20 cellular contexts compared by ENCODE assay signal in the genomic region with DNA sequence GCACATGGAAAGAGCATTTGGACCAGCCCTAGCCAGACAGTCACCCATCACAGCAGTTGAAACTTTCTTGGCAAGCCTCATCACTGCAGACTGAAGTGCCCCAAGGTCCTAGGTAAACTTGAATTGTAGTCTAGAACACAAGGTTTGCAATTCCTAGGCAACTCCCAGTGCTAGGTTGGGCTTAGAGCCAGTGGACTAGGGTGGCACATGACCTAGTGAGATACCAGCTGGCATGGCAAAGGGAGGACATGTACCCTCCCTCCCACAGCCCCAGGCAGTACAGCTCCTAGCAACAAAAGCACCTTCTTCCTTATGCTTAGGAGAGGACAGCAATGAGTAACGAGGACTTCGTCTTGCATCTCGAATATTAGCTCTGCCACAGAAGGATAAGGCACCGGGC.
DNase-seq lines count a peak whose midpoint lies in the region; ATAC-seq and TF ChIP-seq lines count a peak whose summit lies in the region.
"Had no signal": no experiment of that assay in that cellular context is flagged by ENCODE, and none has a peak within 500 bp of the region (broad histone marks: within the 10 kb centered on the region; RNA-seq: fewer than 3 reads in every experiment).

No MANE protein-coding gene starts in this region.

- no peak for TF ChIP-seq EP300 in transverse colon (IDR thresholded peaks at IDR 0.05; ENCODE audit: low read depth)

- peaks cover 0 to 15% (median 10%) of the 10 kb centered on the region in 12 donors for H3K9me3 ChIP-seq in heart left ventricle
- no peaks in the 10 kb centered on the region for H3K9me3 ChIP-seq in right cardiac atrium (ENCODE audit: control insufficient read depth, low read length)
- no peaks in the 10 kb centered on the region for H3K9me3 ChIP-seq in testis
- peaks cover 4 to 16% of the 10 kb centered on the region in 2 donors for H3K9me3 ChIP-seq in transverse colon

- intact Hi-C loops in heart left ventricle (cut with DNase I) (no loop called here), right cardiac atrium (cut with DNase I) (no loop called here), left ventricle myocardium superior (cut with micrococcal nuclease) (no loop called here), testis (cut with DNase I; ENCODE audit: low total_unique reads) (no loop called here), transverse colon (cut with DNase I; ENCODE audit: low total_unique reads) (no loop called here)

- TF ChIP-seq POLR2A in heart left ventricle (IDR thresholded peaks at IDR 0.05) (no peak), testis (IDR thresholded peaks at IDR 0.05) (no peak), transverse colon (IDR thresholded peaks at IDR 0.05) (no peak)

- 85 to 98% (median 90%) methylated on average over 4 of the region's 4 CpGs for WGBS in heart left ventricle, 4 donors
- WGBS in right cardiac atrium, result 94% methylated on average over 4 of the region's 4 CpGs
- 70 to 85% methylated on average over 3 to 4 of the region's 4 CpGs for WGBS in testis, 2 donors
- 86% methylated on average over 4 of the region's 4 CpGs; no CpG with 5 or more reads in 1 of the 2 donors for WGBS in transverse colon (ENCODE audit: low coverage in 1 of 2), 2 donors

- TF ChIP-seq CTCF in heart left ventricle (IDR thresholded peaks at IDR 0.05), result no peak
- TF ChIP-seq CTCF in testis (IDR thresholded peaks at IDR 0.05), result no peak
- no peak for TF ChIP-seq CTCF in transverse colon (IDR thresholded peaks at IDR 0.05)

- H3K27ac ChIP-seq in heart left ventricle (no peak overlapping the region), right cardiac atrium (ENCODE audit: low read length) (no peak overlapping the region), testis (no peak overlapping the region), transverse colon (no peak overlapping the region)
- H3K27ac ChIP-seq: 22Rv1, BLaER1, C4-2B had no signal

- peak; percentile 38 to 69 (median 47) for ATAC-seq in heart left ventricle
- no peak for ATAC-seq in right cardiac atrium
- ATAC-seq in left ventricle myocardium superior, result peak; percentile 88
- ATAC-seq in GM19324 (IDR thresholded peaks at IDR 0.05; ENCODE audit: low FRiP score, unreplicated experiment), result no peak
- ATAC-seq: CD8-positive, alpha-beta T cell had no signal

- H3K4me1 ChIP-seq in heart left ventricle (no peaks in the 10 kb centered on the region), right cardiac atrium (ENCODE audit: control insufficient read depth, insufficient read depth, low read length) (no peaks in the 10 kb centered on the region), testis (no peaks in the 10 kb centered on the region), transverse colon (no peaks in the 10 kb centered on the region)
- H3K4me1 ChIP-seq: BLaER1, Caco-2 had no signal

- in situ Hi-C loops in transverse colon (cut with MboI; ENCODE audit: low pct_ligation_motif_present in 1 of 4, low pct_unique_long_range_greater_than_20kb in 1 of 4, low sequenced_read_pairs in 3 of 4), result no loop called here

- H3K36me3 ChIP-seq in heart left ventricle, result no peaks in the 10 kb centered on the region
- H3K36me3 ChIP-seq in testis (ENCODE audit: low read depth, missing control alignments), result no peaks in the 10 kb centered on the region
- no peaks in the 10 kb centered on the region for H3K36me3 ChIP-seq in transverse colon
- H3K36me3 ChIP-seq: BLaER1 had no signal

- H3K27me3 ChIP-seq in heart left ventricle, result no peaks in the 10 kb centered on the region
- H3K27me3 ChIP-seq in right cardiac atrium (ENCODE audit: control insufficient read depth, insufficient read depth), result no peaks in the 10 kb centered on the region
- no peaks in the 10 kb centered on the region for H3K27me3 ChIP-seq in testis
- H3K27me3 ChIP-seq in transverse colon, result no peaks in the 10 kb centered on the region
- H3K27me3 ChIP-seq: BLaER1 had no signal

- H3K4me3 ChIP-seq in heart left ventricle (no peak overlapping the region), right cardiac atrium (ENCODE audit: low read length) (no peak overlapping the region), testis (no peak overlapping the region), transverse colon (no peak overlapping the region)
- H3K4me3 ChIP-seq: BLaER1 had no signal

- DNase-seq in DMS 273 (lab: John Stamatoyannopoulos, UW; ENCODE audit: unreplicated experiment) (peak; percentile 0), DMS 273 treated with DMSO at 0.1 percent for 48 hours (lab: John Stamatoyannopoulos, UW) (no peak), heart left ventricle (peak in 2 of 5 donors; percentile 24 to 26), right cardiac atrium (no peak), left ventricle myocardium superior (peak; percentile 30), testis (peak; percentile 60), transverse colon (no peak)
- DNase-seq: Caco-2; CD4-positive, CD25-positive, alpha-beta regulatory T cell; CD8-positive, alpha-beta T cell; DMS53; DMS79 treated with DMSO at 0.1 percent for 48 hours; GF-D8; GOT3; H7; HCEC 1CT had no signal

Comparison
In these comparisons a context has a peak if more than half of its experiments do, and no peak if none do; other contexts are left out.
1. DNase-seq: peak in DMS 273 (single experiment), left ventricle myocardium superior (single experiment) and testis (single experiment); none in DMS 273 treated with DMSO at 0.1 percent for 48 hours (single experiment), right cardiac atrium (0 of 3) and transverse colon (single experiment).
2. ATAC-seq: peak in heart left ventricle (4 of 4) and left ventricle myocardium superior (single experiment); none in right cardiac atrium (0 of 2) and GM19324 (single experiment).